In the genomic region with DNA sequence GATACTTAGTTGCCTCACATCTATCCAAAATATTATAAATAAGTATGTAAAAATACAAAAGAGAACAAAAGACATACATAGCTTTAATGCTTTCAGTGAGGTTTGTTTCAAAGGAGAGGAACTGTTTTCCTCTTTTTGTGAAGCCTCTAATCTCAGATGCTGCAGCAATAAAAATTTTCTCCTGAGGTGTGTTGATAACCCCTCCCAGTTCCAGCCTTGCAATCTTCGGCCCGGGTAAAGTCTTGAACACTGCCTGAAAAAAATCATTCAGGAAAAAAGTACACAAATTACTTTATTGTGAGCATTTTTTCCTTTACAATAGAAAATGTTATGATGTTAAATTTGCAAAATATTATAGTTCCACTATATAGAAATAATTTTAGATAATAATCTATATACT, we compare ENCODE assay signal across 26 cellular contexts. TPM values are rescaled to one million over a fixed set of nuclear protein-coding genes. Genes with fewer than 3 reads are reported as not detected.
DNase-seq lines count a peak whose midpoint lies in the region; ATAC-seq, FAIRE-seq and TF ChIP-seq lines count a peak whose summit lies in the region.
"Had no signal": no experiment of that assay in that cellular context is flagged by ENCODE, and none has a peak within 500 bp of the region (broad histone marks: within the 10 kb centered on the region; RNA-seq: fewer than 3 reads in every experiment).

No MANE protein-coding gene starts in this region.

- H3K9me3 Mint-ChIP-seq in HFFc6, result no peaks in the 10 kb centered on the region
- H3K9me3 Mint-ChIP-seq: CD4-positive, alpha-beta T cell; CD8-positive, alpha-beta T cell had no signal

- H3K36me3 ChIP-seq in small intestine (ENCODE audit: control insufficient read depth in 2 of 2, insufficient read depth in 2 of 2, low read length in 2 of 2) (peaks cover 0 to 4% of the 10 kb centered on the region in 2 donors), sigmoid colon (peaks cover 0 to 62% (median 4%) of the 10 kb centered on the region in 4 donors), PC-9 (ENCODE audit: low read depth) (peaks cover 9% of the 10 kb centered on the region)

- H2AFZ ChIP-seq in PC-9, result no peak overlapping the region

- no peaks in the 10 kb centered on the region for H3K27me3 ChIP-seq in small intestine (ENCODE audit: control insufficient read depth in 2 of 2, insufficient read depth in 2 of 2, low read length in 2 of 2)
- no peaks in the 10 kb centered on the region for H3K27me3 ChIP-seq in sigmoid colon
- no peaks in the 10 kb centered on the region for H3K27me3 ChIP-seq in PC-9 (ENCODE audit: insufficient read depth, low read depth)
- H3K27me3 ChIP-seq: BLaER1 treated with 17β-estradiol and CSF1 and Interleukin-3, amounts not matched to agents 10 nM and 100 nM had no signal

- no peaks in the 10 kb centered on the region; the same call in 1 of the 2 replicates for H3K9me2 ChIP-seq in PC-9 (ENCODE audit: insufficient read depth)

- no peak overlapping the region for H3K4me3 ChIP-seq in small intestine (ENCODE audit: low read depth in 1 of 2, low read length in 2 of 2)
- no peak overlapping the region for H3K4me3 ChIP-seq in sigmoid colon
- no peak overlapping the region for H3K4me3 ChIP-seq in PC-9
- H3K4me3 ChIP-seq: A549; BLaER1 treated with 17β-estradiol and CSF1 and Interleukin-3, amounts not matched to agents 10 nM and 100 nM; GM12878 had no signal

- H3K4me3 Mint-ChIP-seq in HFFc6, result no peak overlapping the region
- H3K4me3 Mint-ChIP-seq: B cell; CD4-positive, alpha-beta T cell; CD8-positive, alpha-beta T cell had no signal

- no peak overlapping the region for H3K27ac Mint-ChIP-seq in HFFc6
- H3K27ac Mint-ChIP-seq: B cell; CD4-positive, alpha-beta T cell; CD8-positive, alpha-beta T cell had no signal

- H3K4me1 ChIP-seq in small intestine (ENCODE audit: control insufficient read depth in 2 of 2, insufficient read depth in 1 of 2, low read depth in 1 of 2, low read length in 1 of 2) (no peaks in the 10 kb centered on the region), sigmoid colon (no peaks in the 10 kb centered on the region), PC-9 (replicated peaks; ENCODE audit: insufficient read depth) (no peaks in the 10 kb centered on the region)
- H3K4me1 ChIP-seq: A549; BLaER1 treated with 17β-estradiol and CSF1 and Interleukin-3, amounts not matched to agents 10 nM and 100 nM had no signal

- H3K4me2 ChIP-seq in PC-9, result no peak overlapping the region
- H3K4me2 ChIP-seq: A549; BLaER1 treated with 17β-estradiol and CSF1 and Interleukin-3, amounts not matched to agents 10 nM and 100 nM had no signal

- H3F3A ChIP-seq in PC-9 (ENCODE audit: insufficient read depth, low read depth), result no peaks in the 10 kb centered on the region

- intact Hi-C loops in left colon (cut with DNase I, micrococcal nuclease), result no loop called here
- intact Hi-C loops in sigmoid colon (cut with DNase I), result no loop called here
- intact Hi-C loops in PC-9 (cut with micrococcal nuclease; ENCODE audit: unreplicated experiment), result no loop called here

- POLR2A ChIA-PET in PC-9 (lab: Charles Lee; ENCODE audit: unreplicated experiment), result no interaction called here

- H3K36me3 Mint-ChIP-seq in HFFc6 (ENCODE audit: low read depth), result peaks cover 10% of the 10 kb centered on the region

- TF ChIP-seq POLR2A in GM12892 (IDR thresholded peaks at IDR 0.05; ENCODE audit: low read depth, low read length) (no peak), sigmoid colon (IDR thresholded peaks at IDR 0.05) (no peak)

- no peak overlapping the region for H3K27ac ChIP-seq in small intestine (ENCODE audit: low read depth in 1 of 2, low read length in 1 of 2)
- no peak overlapping the region for H3K27ac ChIP-seq in sigmoid colon
- no peak overlapping the region for H3K27ac ChIP-seq in PC-9
- H3K27ac ChIP-seq: 22Rv1; A549; BLaER1 treated with 17β-estradiol and CSF1 and Interleukin-3, amounts not matched to agents 10 nM and 100 nM; C4-2B had no signal

- H3K4me1 Mint-ChIP-seq in HFFc6 (ENCODE audit: low read depth), result peaks cover 12% of the 10 kb centered on the region; the same call in 1 of the 2 replicates
- H3K4me1 Mint-ChIP-seq: B cell had no signal

- no peak for TF ChIP-seq CTCF in sigmoid colon (IDR thresholded peaks at IDR 0.05)
- TF ChIP-seq CTCF in PC-9 (conservative IDR thresholded peaks at IDR 0.05), result no peak
- TF ChIP-seq CTCF in HFFc6 (IDR thresholded peaks at IDR 0.05), result no peak

- CTCF ChIA-PET in PC-9 (lab: Charles Lee), result no interaction called here

- no peak for TF ChIP-seq EP300 in sigmoid colon (IDR thresholded peaks at IDR 0.05)

- DNase-seq in GM12892 (ENCODE audit: insufficient read length), result no peak
- DNase-seq in left colon, result no peak
- DNase-seq in small intestine, result peak; percentile 80
- DNase-seq in NOMO-1 treated with dmso at 0.1 percent for 144 hours (lab: John Stamatoyannopoulos, UW; ENCODE audit: unreplicated experiment), result no peak
- DNase-seq in sigmoid colon, result no peak
- no peak for DNase-seq in PC-9
- DNase-seq in HFFc6, result no peak
- DNase-seq: AML-193; CD4-positive, alpha-beta T cell; CD8-positive, alpha-beta T cell; COR-L47; DMS 273 treated with DMSO at 0.1 percent for 48 hours; DMS153; DMS53; DMS79; DND-41; EL; GDM1 had no signal

- 18 to 66% (median 49%) methylated on average over 2 of the region's 2 CpGs for WGBS in small intestine, 3 donors
- WGBS in sigmoid colon, 2 donors, result 19 to 70% methylated on average over 2 of the region's 2 CpGs

- H3K9me3 ChIP-seq in small intestine (ENCODE audit: control insufficient read depth, low read depth), result no peaks in the 10 kb centered on the region
- no peaks in the 10 kb centered on the region for H3K9me3 ChIP-seq in sigmoid colon
- H3K9me3 ChIP-seq in PC-9 (ENCODE audit: insufficient read depth, low read depth), result no peaks in the 10 kb centered on the region
- H3K9me3 ChIP-seq: A549 had no signal

- FAIRE-seq in GM12892 (lab: Jason Lieb, UNC) (peak; percentile 5), islet of Langerhans (lab: Jason Lieb, UNC) (peak; percentile 13), small intestine (lab: Jason Lieb, UNC) (no peak)
- FAIRE-seq: A549, GM12878, GM19239 had no signal

- no peaks in the 10 kb centered on the region for H3K27me3 Mint-ChIP-seq in HFFc6 (ENCODE audit: insufficient read depth)
- H3K27me3 Mint-ChIP-seq: B cell; CD4-positive, alpha-beta T cell had no signal

- H4K20me1 ChIP-seq in PC-9 (ENCODE audit: insufficient read depth), result no peaks in the 10 kb centered on the region
- H4K20me1 ChIP-seq: BLaER1 treated with 17β-estradiol and CSF1 and Interleukin-3, amounts not matched to agents 10 nM and 100 nM had no signal

- no peaks in the 10 kb centered on the region for H3K79me2 ChIP-seq in PC-9 (ENCODE audit: low read depth)

- BruUV-seq in PC-9 (replicated peaks; lab: Mats Ljungman, UMichigan), result no TSS peak

- ATAC-seq in left colon, result peak; percentile 77
- ATAC-seq: A549; CD8-positive, alpha-beta T cell; GM12878 had no signal

RNA-seq across cellular contexts. Expression of a gene that starts 8.8 kb away (rescaled TPM):
- polyA plus RNA-seq in GM12892 (2012; ENCODE audit: missing spikeins), result 8.8 TPM
- 10 to 100 TPM; 11.3 to 14.1 TPM for total RNA-seq in left colon
- 1 to 10 TPM; 3.5 to 9.8 (median 5.8) TPM for polyA plus RNA-seq in small intestine
- 10 to 100 TPM; 12.7 to 14.6 (median 13.6) TPM for total RNA-seq in sigmoid colon
- 10 to 100 TPM in 1 of 3 donors, 1 to 10 TPM in 2; 8.4 to 12.3 (median 9.6) TPM for polyA plus RNA-seq in sigmoid colon
- total RNA-seq in PC-9 (2021), result 20.3 and 21.4 TPM in 2 replicates
- total RNA-seq in HFFc6 (2021; fragmentation: NEBNext Ultra II Directional; extraction: Animal tissue kit (Norgen Biotek cat#: 25700)), result 10 to 100 TPM; 20.3 to 30.0 (median 24.0) TPM

RNA-seq across cellular contexts. Expression of a gene that starts 37.7 kb away (rescaled TPM):
- 35.5 TPM for polyA plus RNA-seq in GM12892 (2012; ENCODE audit: missing spikeins)
- total RNA-seq in left colon (1 to 10 TPM; 3.6 to 10.0 TPM), sigmoid colon (1 to 10 TPM; 2.1 to 2.3 (median 2.2) TPM), PC-9 (2021) (61.9 and 70.7 TPM in 2 replicates)
- polyA plus RNA-seq in small intestine (10 to 100 TPM in 1 of 3 donors, 1 to 10 TPM in 2; 2.2 to 29.8 (median 5.4) TPM), sigmoid colon (10 to 100 TPM in 2 of 3 donors, 1 to 10 TPM in 1; 3.0 to 22.8 (median 10.9) TPM)
- 10 to 100 TPM; 30.0 to 77.0 (median 68.9) TPM for total RNA-seq in HFFc6 (2021; fragmentation: NEBNext Ultra II Directional; extraction: Animal tissue kit (Norgen Biotek cat#: 25700))
